In the genomic region with DNA sequence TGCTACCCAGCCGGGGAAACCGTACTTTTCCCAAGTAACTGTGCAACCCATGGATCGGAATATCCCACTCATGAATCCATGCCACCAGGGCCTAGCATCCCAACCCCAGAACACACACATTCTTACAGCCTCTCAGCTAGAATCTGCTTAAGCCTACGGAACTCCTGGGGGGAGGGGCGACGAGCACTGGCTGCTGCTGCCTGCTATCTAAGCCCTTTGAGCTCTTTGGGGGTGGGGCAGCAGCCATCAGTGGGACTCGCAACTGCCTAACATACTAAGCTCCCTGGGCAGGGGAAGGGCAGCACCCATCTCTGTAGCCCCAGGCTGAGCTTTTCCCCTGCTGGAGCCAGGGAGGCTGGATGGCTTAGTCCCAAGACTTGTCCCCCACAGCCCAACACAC, we compare ENCODE assay signal across 18 cellular contexts. TPM values are rescaled to one million over a fixed set of nuclear protein-coding genes. Genes with fewer than 3 reads are reported as not detected.
DNase-seq lines count a peak whose midpoint lies in the region; ATAC-seq and TF ChIP-seq lines count a peak whose summit lies in the region.
"Had no signal": no experiment of that assay in that cellular context is flagged by ENCODE, and none has a peak within 500 bp of the region (broad histone marks: within the 10 kb centered on the region; RNA-seq: fewer than 3 reads in every experiment).

No MANE protein-coding gene starts in this region.

- H2AFZ ChIP-seq in GM23338: no peak overlapping the region
- H2AFZ ChIP-seq: GM23248 had no signal

- H3K9me3 ChIP-seq in WERI-Rb-1 (ENCODE audit: severe bottlenecking): no peaks in the 10 kb centered on the region
- H3K9me3 ChIP-seq in endodermal cell (ENCODE audit: control insufficient read depth, low read length): no peaks in the 10 kb centered on the region
- H3K9me3 ChIP-seq in thyroid gland: no peaks in the 10 kb centered on the region
- H3K9me3 ChIP-seq: Caco-2 had no signal

- H3K36me3 Mint-ChIP-seq in GM23338 (ENCODE audit: low read depth) (peaks cover 3% of the 10 kb centered on the region; the same call in 1 of the 3 replicates), endodermal cell (ENCODE audit: low read depth) (no peaks in the 10 kb centered on the region)

- H3K56ac ChIP-seq in mesendoderm (ENCODE audit: low read length): no peak overlapping the region

- H3K36me3 ChIP-seq in GM23338 (ENCODE audit: insufficient read depth) (no peaks in the 10 kb centered on the region), WERI-Rb-1 (no peaks in the 10 kb centered on the region), endodermal cell (ENCODE audit: control insufficient read depth, insufficient read depth, low read length) (no peaks in the 10 kb centered on the region), mesendoderm (ENCODE audit: control insufficient read depth, insufficient read depth, low read length) (no peaks in the 10 kb centered on the region), thyroid gland (no peaks in the 10 kb centered on the region)
- H3K36me3 ChIP-seq: BLaER1 had no signal

- no peak for TF ChIP-seq POLR2A in thyroid gland (IDR thresholded peaks at IDR 0.05)

- no peak overlapping the region for H3K4me3 ChIP-seq in GM23338
- H3K4me3 ChIP-seq in WERI-Rb-1 (ENCODE audit: low read depth, low read length): no peak overlapping the region
- no peak overlapping the region for H3K4me3 ChIP-seq in endodermal cell (ENCODE audit: low read length)
- no peak overlapping the region for H3K4me3 ChIP-seq in mesendoderm (ENCODE audit: low read length)
- H3K4me3 ChIP-seq in thyroid gland (replicated peaks in 1 of 3): no peak overlapping the region
- H3K4me3 ChIP-seq: BLaER1, GM23248 had no signal

- H3K9ac ChIP-seq in endodermal cell (ENCODE audit: extremely low read depth, low read length, poor library complexity, severe bottlenecking) (no peak overlapping the region), mesendoderm (ENCODE audit: low read length) (no peak overlapping the region)
- H3K9ac ChIP-seq: BLaER1, GM23248 had no signal

- no peak overlapping the region for H3K18ac ChIP-seq in mesendoderm (ENCODE audit: low read length)

- H3F3A ChIP-seq in GM23338 (replicated peaks; ENCODE audit: low read depth): no peaks in the 10 kb centered on the region

- no peak overlapping the region for H2BK120ac ChIP-seq in mesendoderm (ENCODE audit: low read depth, low read length)

- no peaks in the 10 kb centered on the region for H3K79me2 ChIP-seq in GM23338 (replicated peaks; ENCODE audit: insufficient read depth)
- H3K79me2 ChIP-seq in mesendoderm (ENCODE audit: control insufficient read depth, insufficient read depth, low read length): no peaks in the 10 kb centered on the region

- no peak overlapping the region; the same call in 2 of the 3 replicates for H3K4me3 Mint-ChIP-seq in GM23338
- H3K4me3 Mint-ChIP-seq in endodermal cell: no peak overlapping the region
- H3K4me3 Mint-ChIP-seq: CD8-positive, alpha-beta memory T cell; HFFc6 had no signal

- no peak overlapping the region for H4K8ac ChIP-seq in mesendoderm (ENCODE audit: low read depth, low read length)

- no peak overlapping the region for H3K4ac ChIP-seq in mesendoderm (ENCODE audit: low read depth, low read length)

- TF ChIP-seq CTCF in GM23338 (conservative IDR thresholded peaks at IDR 0.05; ENCODE audit: low read depth in 2 of 2) (no peak), WERI-Rb-1 (IDR thresholded peaks at IDR 0.05; ENCODE audit: low read depth, low read length) (no peak), endodermal cell (conservative IDR thresholded peaks at IDR 0.05) (no peak), thyroid gland (IDR thresholded peaks at IDR 0.05) (no peak)

- H2BK5ac ChIP-seq in mesendoderm (ENCODE audit: low read length): no peak overlapping the region

- H3K27ac Mint-ChIP-seq in GM23338 (no peak overlapping the region), endodermal cell (no peak overlapping the region)
- H3K27ac Mint-ChIP-seq: CD8-positive, alpha-beta memory T cell; HFFc6 had no signal

- H3K4me1 ChIP-seq in GM23338 (ENCODE audit: insufficient read depth) (no peaks in the 10 kb centered on the region), endodermal cell (ENCODE audit: control insufficient read depth, insufficient read depth, low read length) (no peaks in the 10 kb centered on the region), mesendoderm (ENCODE audit: control insufficient read depth, low read depth, low read length) (no peaks in the 10 kb centered on the region), thyroid gland (no peaks in the 10 kb centered on the region)
- H3K4me1 ChIP-seq: BLaER1, Caco-2 had no signal

- intact Hi-C loops in thyroid gland (cut with DNase I): no loop called here

- no peak overlapping the region for H3K23ac ChIP-seq in mesendoderm (ENCODE audit: low read length)

- H3K4me2 ChIP-seq in GM23338: no peak overlapping the region
- no peak overlapping the region for H3K4me2 ChIP-seq in mesendoderm (ENCODE audit: low read length)
- H3K4me2 ChIP-seq: BLaER1 had no signal

- H3K4me1 Mint-ChIP-seq in GM23338 (0 out of 3 replicates have a peak, but pooled peaks cover 4% of the 10 kb centered on the region), endodermal cell (no peaks in the 10 kb centered on the region)
- H3K4me1 Mint-ChIP-seq: CD8-positive, alpha-beta memory T cell had no signal

- no peaks in the 10 kb centered on the region for H4K20me1 ChIP-seq in GM23338 (replicated peaks; ENCODE audit: insufficient read depth)
- H4K20me1 ChIP-seq: BLaER1 had no signal

- no peak overlapping the region for H2AK5ac ChIP-seq in mesendoderm (ENCODE audit: low read length)

- H3K27ac ChIP-seq in GM23338 (ENCODE audit: low read depth): no peak overlapping the region
- H3K27ac ChIP-seq in WERI-Rb-1: no peak overlapping the region
- H3K27ac ChIP-seq in endodermal cell (ENCODE audit: low read depth, low read length): no peak overlapping the region
- no peak overlapping the region for H3K27ac ChIP-seq in mesendoderm (ENCODE audit: low read depth, low read length)
- H3K27ac ChIP-seq in thyroid gland: no peak overlapping the region
- H3K27ac ChIP-seq: BLaER1, GM23248 had no signal

- H3K27me3 Mint-ChIP-seq in GM23338 (ENCODE audit: insufficient read depth, low read depth, poor library complexity) (peaks cover 6% of the 10 kb centered on the region), endodermal cell (ENCODE audit: insufficient read depth) (no peaks in the 10 kb centered on the region)

- H3K9me2 ChIP-seq in GM23338 (ENCODE audit: insufficient read depth): no peaks in the 10 kb centered on the region

- H3K79me1 ChIP-seq in mesendoderm (ENCODE audit: low read length): no peaks in the 10 kb centered on the region

- WGBS in endodermal cell (ENCODE audit: insufficient coverage in 1 of 2, insufficient read length in 1 of 2), 2 experiments: 76 to 80% methylated on average over 1 to 7 of the region's 7 CpGs
- WGBS in mesendoderm (ENCODE audit: extremely low coverage, insufficient coverage, low lambda C conversion rate): no CpG with 5 or more reads among the region's 7 CpGs
- 90 to 91% methylated on average over 2 to 5 of the region's 7 CpGs for WGBS in thyroid gland, 2 donors

- H2BK15ac ChIP-seq in mesendoderm (replicated peaks; ENCODE audit: low read depth): no peak overlapping the region

- H3K27me3 ChIP-seq in GM23338 (ENCODE audit: insufficient read depth) (no peaks in the 10 kb centered on the region), WERI-Rb-1 (ENCODE audit: insufficient read depth, low read depth, severe bottlenecking) (peaks cover 6% of the 10 kb centered on the region), endodermal cell (ENCODE audit: control insufficient read depth, insufficient read depth, low read length, poor library complexity, severe bottlenecking) (no peaks in the 10 kb centered on the region), mesendoderm (ENCODE audit: insufficient read depth, low read length, poor library complexity) (no peaks in the 10 kb centered on the region), thyroid gland (no peaks in the 10 kb centered on the region)

- peak; percentile 58 for ATAC-seq in GM23338
- ATAC-seq: HepG2 had no signal

- peaks cover 7% of the 10 kb centered on the region for H3K9me3 Mint-ChIP-seq in GM23338
- H3K9me3 Mint-ChIP-seq in endodermal cell: peaks cover 75% of the 10 kb centered on the region

- H4K5ac ChIP-seq in mesendoderm (ENCODE audit: low read length): no peak overlapping the region

- peak; percentile 38 for DNase-seq in GM23338 (ENCODE audit: low spot score)
- DNase-seq in WERI-Rb-1: peak; percentile 28
- peak; percentile 51 for DNase-seq in endodermal cell
- peak; percentile 51 for DNase-seq in mesendoderm
- DNase-seq in thyroid gland: no peak
- no peak for DNase-seq in ecto neural progenitor cell (ENCODE audit: low spot score)
- no peak for DNase-seq in NCI-H146 treated with DMSO at 0.1 percent for 48 hours (lab: John Stamatoyannopoulos, UW; ENCODE audit: unreplicated experiment)
- DNase-seq in NCI-H510A (lab: John Stamatoyannopoulos, UW): no peak
- DNase-seq: 8988T; AML-193; Caco-2; CD8-positive, alpha-beta memory T cell; DND-41; GM23248; HCEC 1CT; HFFc6 had no signal

TF ChIP-seq in GM23338, 12 proteins besides CTCF, POLR2A, EP300 and RAD21 (continues in another document):
- TF ChIP-seq, protein P1, sequence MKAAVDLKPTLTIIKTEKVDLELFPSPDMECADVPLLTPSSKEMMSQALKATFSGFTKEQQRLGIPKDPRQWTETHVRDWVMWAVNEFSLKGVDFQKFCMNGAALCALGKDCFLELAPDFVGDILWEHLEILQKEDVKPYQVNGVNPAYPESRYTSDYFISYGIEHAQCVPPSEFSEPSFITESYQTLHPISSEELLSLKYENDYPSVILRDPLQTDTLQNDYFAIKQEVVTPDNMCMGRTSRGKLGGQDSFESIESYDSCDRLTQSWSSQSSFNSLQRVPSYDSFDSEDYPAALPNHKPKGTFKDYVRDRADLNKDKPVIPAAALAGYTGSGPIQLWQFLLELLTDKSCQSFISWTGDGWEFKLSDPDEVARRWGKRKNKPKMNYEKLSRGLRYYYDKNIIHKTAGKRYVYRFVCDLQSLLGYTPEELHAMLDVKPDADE (IDR thresholded peaks at IDR 0.05): no peak
- TF ChIP-seq JUNB (IDR thresholded peaks at IDR 0.05; ENCODE audit: unreplicated experiment) (no peak), CREB1 (CRISPR knock-in tag; IDR thresholded peaks at IDR 0.05; ENCODE audit: low read depth) (no peak), POLR2AphosphoS5 (IDR thresholded peaks at IDR 0.05; ENCODE audit: low read depth) (no peak)

RNA-seq across cellular contexts. Expression of a gene that starts 28.6 kb away (rescaled TPM):
- 35.5 and 37.3 TPM in 2 replicates for total RNA-seq in GM23338 (2014; rRNA removed; shearing (Covaris generic))
- polyA plus RNA-seq in GM23338 (2016; fragmentation: Nextera tagmentation; extraction: Ambion mirVana): 20.9 and 21.8 TPM in 2 replicates
- 10 to 100 TPM; 10.1 to 23.7 TPM for total RNA-seq in endodermal cell
- 22.9 TPM for polyA plus RNA-seq in endodermal cell (2013, experiment 1 of 2)
- polyA plus RNA-seq in endodermal cell (2013, experiment 2 of 2): 21.0 TPM
- 33.0 TPM for polyA plus RNA-seq in mesendoderm (2013, experiment 1 of 2)
- 32.2 TPM for polyA plus RNA-seq in mesendoderm (2013, experiment 2 of 2)
- total RNA-seq in thyroid gland: 1 to 10 TPM in 1 of 4 donors, under 1 TPM in 3; 0.44 to 2.5 (median 0.87) TPM
- total RNA-seq: Caco-2, HepG2 had no signal
- polyA plus RNA-seq: HepG2 had no signal

Comparison
In these comparisons a context has a peak if more than half of its experiments do, and no peak if none do; other contexts are left out.
1. DNase-seq: peak in GM23338 (single experiment), WERI-Rb-1 (single experiment), endodermal cell (single experiment) and mesendoderm (single experiment); none in thyroid gland (0 of 2), ecto neural progenitor cell (single experiment), NCI-H146 treated with DMSO at 0.1 percent for 48 hours (single experiment) and NCI-H510A (single experiment).